Comparison of ENCODE assay signal across 18 cellular contexts in genomic region chr5:36492998-36493655, GRCh38.
DNase-seq lines count a peak whose midpoint lies in the region; ATAC-seq and TF ChIP-seq lines count a peak whose summit lies in the region.
"Had no signal": no experiment of that assay in that cellular context is flagged by ENCODE, and none has a peak within 500 bp of the region (broad histone marks: within the 10 kb centered on the region; RNA-seq: fewer than 3 reads in every experiment).

No MANE protein-coding gene starts in this region.

- no peaks in the 10 kb centered on the region for H4K20me1 ChIP-seq in OCI-LY7 (ENCODE audit: insufficient read depth, low read length)

- H3K36me3 Mint-ChIP-seq in endodermal cell (ENCODE audit: low read depth), result no peaks in the 10 kb centered on the region
- H3K36me3 Mint-ChIP-seq in activated CD8-positive, alpha-beta memory T cell treated with anti-CD3 and anti-CD28 coated beads, Interleukin-2, amount 10 ng/mL, durations not matched to agents 7 days and 5 days, result no peaks in the 10 kb centered on the region
- H3K36me3 Mint-ChIP-seq: naive B cell had no signal

- BruUV-seq in OCI-LY7 (replicated peaks; lab: Mats Ljungman, UMichigan), result no TSS peak

- H3K9ac ChIP-seq in endodermal cell (ENCODE audit: extremely low read depth, low read length, poor library complexity, severe bottlenecking), result no peak overlapping the region

- H3K36me3 ChIP-seq in OCI-LY7 (ENCODE audit: insufficient read depth, low read length), result no peaks in the 10 kb centered on the region
- no peaks in the 10 kb centered on the region for H3K36me3 ChIP-seq in endodermal cell (ENCODE audit: control insufficient read depth, insufficient read depth, low read length)
- H3K36me3 ChIP-seq: left lung, suprapubic skin had no signal

- H3K9me2 ChIP-seq in OCI-LY7 (ENCODE audit: insufficient read depth, low read length), result no peaks in the 10 kb centered on the region

- peaks cover 2% of the 10 kb centered on the region for H3K27me3 ChIP-seq in endodermal cell (ENCODE audit: control insufficient read depth, insufficient read depth, low read length, poor library complexity, severe bottlenecking)
- H3K27me3 ChIP-seq: left lung, suprapubic skin had no signal

- H3K27ac ChIP-seq in OCI-LY7 (ENCODE audit: low read depth, low read length, poor library complexity, severe bottlenecking) (no peak overlapping the region), endodermal cell (ENCODE audit: low read depth, low read length) (no peak overlapping the region)
- H3K27ac ChIP-seq: left lung, suprapubic skin had no signal

- H2AFZ ChIP-seq in OCI-LY7 (ENCODE audit: low read length), result no peak overlapping the region

- H3K9me3 ChIP-seq in OCI-LY7 (ENCODE audit: low read length) (no peaks in the 10 kb centered on the region), endodermal cell (ENCODE audit: control insufficient read depth, low read length) (no peaks in the 10 kb centered on the region)
- H3K9me3 ChIP-seq: left lung, suprapubic skin had no signal

- peak; percentile 65 for DNase-seq in HCEC 1CT
- DNase-seq in OCI-LY7 (ENCODE audit: low spot score), result no peak
- no peak for DNase-seq in endodermal cell
- peak; percentile 87 for DNase-seq in renal cortical epithelial cell (ENCODE audit: low read depth)
- DNase-seq in H4 (ENCODE audit: low spot score), result no peak
- no peak for DNase-seq in stimulated activated CD4-positive, alpha-beta T cell treated with anti-CD3 and anti-CD28 coated beads, Interleukin-15, amount 100 ng/mL, for 24 hours
- DNase-seq in activated CD8-positive, alpha-beta memory T cell treated with anti-CD3 and anti-CD28 coated beads, Interleukin-2, amount 10 ng/mL, durations not matched to agents 7 days and 5 days, result no peak
- DNase-seq: activated CD4-positive, alpha-beta memory T cell treated with anti-CD3 and anti-CD28 coated beads, Interleukin-2, amount 10 ng/mL, durations not matched to agents 7 days and 5 days; left lung; MV-4-11; naive B cell; NCI-H2107; NCI-H69; SW 1271 had no signal

- POLR2A ChIA-PET in OCI-LY7 (lab: Charles Lee), result no interaction called here

- H3K4me1 ChIP-seq in OCI-LY7 (ENCODE audit: insufficient read depth, low read length, poor library complexity, severe bottlenecking), result no peaks in the 10 kb centered on the region
- H3K4me1 ChIP-seq in endodermal cell (ENCODE audit: control insufficient read depth, insufficient read depth, low read length), result no peaks in the 10 kb centered on the region
- H3K4me1 ChIP-seq: left lung had no signal

- 96% methylated on average over 2 of the region's 2 CpGs; no CpG with 5 or more reads in 1 of the 2 experiments for WGBS in endodermal cell (ENCODE audit: insufficient coverage in 1 of 2, insufficient read length in 1 of 2), 2 experiments

- H3K4me1 Mint-ChIP-seq in endodermal cell, result peaks cover 7% of the 10 kb centered on the region
- H3K4me1 Mint-ChIP-seq in activated CD8-positive, alpha-beta memory T cell treated with anti-CD3 and anti-CD28 coated beads, Interleukin-2, amount 10 ng/mL, durations not matched to agents 7 days and 5 days, result no peaks in the 10 kb centered on the region
- H3K4me1 Mint-ChIP-seq: activated CD4-positive, alpha-beta memory T cell treated with anti-CD3 and anti-CD28 coated beads, Interleukin-2, amount 10 ng/mL, durations not matched to agents 7 days and 5 days; activated T-helper 17 cell treated with anti-CD3 and anti-CD28 coated beads, Interleukin-2, amount 50 U/mL, for 72 hours; naive B cell had no signal

- intact Hi-C loops in OCI-LY7 (cut with micrococcal nuclease; ENCODE audit: unreplicated experiment), result no loop called here

- no peak overlapping the region for H3K4me3 Mint-ChIP-seq in endodermal cell
- no peak overlapping the region for H3K4me3 Mint-ChIP-seq in activated CD8-positive, alpha-beta memory T cell treated with anti-CD3 and anti-CD28 coated beads, Interleukin-2, amount 10 ng/mL, durations not matched to agents 7 days and 5 days
- H3K4me3 Mint-ChIP-seq: activated CD4-positive, alpha-beta memory T cell treated with anti-CD3 and anti-CD28 coated beads, Interleukin-2, amount 10 ng/mL, durations not matched to agents 7 days and 5 days; activated T-helper 17 cell treated with anti-CD3 and anti-CD28 coated beads, Interleukin-2, amount 50 U/mL, for 72 hours; naive B cell had no signal

- H3K4me2 ChIP-seq in OCI-LY7 (ENCODE audit: low read length), result no peak overlapping the region

- H3K9me3 Mint-ChIP-seq in endodermal cell, result no peaks in the 10 kb centered on the region
- H3K9me3 Mint-ChIP-seq in activated CD8-positive, alpha-beta memory T cell treated with anti-CD3 and anti-CD28 coated beads, Interleukin-2, amount 10 ng/mL, durations not matched to agents 7 days and 5 days (ENCODE audit: low read depth), result no peaks in the 10 kb centered on the region
- H3K9me3 Mint-ChIP-seq: activated CD4-positive, alpha-beta memory T cell treated with anti-CD3 and anti-CD28 coated beads, Interleukin-2, amount 10 ng/mL, durations not matched to agents 7 days and 5 days; activated T-helper 17 cell treated with anti-CD3 and anti-CD28 coated beads, Interleukin-2, amount 50 U/mL, for 72 hours had no signal

- no peak overlapping the region for H3K27ac Mint-ChIP-seq in endodermal cell
- H3K27ac Mint-ChIP-seq in activated CD8-positive, alpha-beta memory T cell treated with anti-CD3 and anti-CD28 coated beads, Interleukin-2, amount 10 ng/mL, durations not matched to agents 7 days and 5 days, result no peak overlapping the region
- H3K27ac Mint-ChIP-seq: activated CD4-positive, alpha-beta memory T cell treated with anti-CD3 and anti-CD28 coated beads, Interleukin-2, amount 10 ng/mL, durations not matched to agents 7 days and 5 days; activated T-helper 17 cell treated with anti-CD3 and anti-CD28 coated beads, Interleukin-2, amount 50 U/mL, for 72 hours; naive B cell had no signal

- no peak overlapping the region for H3K4me3 ChIP-seq in OCI-LY7 (ENCODE audit: low read depth, low read length, poor library complexity, severe bottlenecking)
- H3K4me3 ChIP-seq in endodermal cell (ENCODE audit: low read length), result no peak overlapping the region
- H3K4me3 ChIP-seq: left lung, suprapubic skin had no signal

- H3K27me3 Mint-ChIP-seq in endodermal cell (ENCODE audit: insufficient read depth), result peaks cover 12% of the 10 kb centered on the region
- peaks cover 3% of the 10 kb centered on the region for H3K27me3 Mint-ChIP-seq in activated CD8-positive, alpha-beta memory T cell treated with anti-CD3 and anti-CD28 coated beads, Interleukin-2, amount 10 ng/mL, durations not matched to agents 7 days and 5 days

- H3K79me2 ChIP-seq in OCI-LY7 (ENCODE audit: insufficient read depth, low read depth, low read length), result no peaks in the 10 kb centered on the region

- TF ChIP-seq CTCF in OCI-LY7 (conservative IDR thresholded peaks at IDR 0.05; ENCODE audit: low read length), result peak; percentile 32; the same call in 1 of the 2 replicates
- peak; percentile 36 for TF ChIP-seq CTCF in endodermal cell (conservative IDR thresholded peaks at IDR 0.05)

- ATAC-seq in GM19463 (IDR thresholded peaks at IDR 0.05; ENCODE audit: unreplicated experiment), result no peak
- ATAC-seq in activated CD8-positive, alpha-beta memory T cell treated with anti-CD3 and anti-CD28 coated beads, Interleukin-2, amount 10 ng/mL, durations not matched to agents 7 days and 5 days, result no peak
- ATAC-seq: activated T-helper 17 cell treated with anti-CD3 and anti-CD28 coated beads, Interleukin-2, amount 50 U/mL, for 72 hours; left lung; Panc1 had no signal

- CTCF ChIA-PET in OCI-LY7 (lab: Charles Lee; ENCODE audit: unreplicated experiment), result no interaction called here
- CTCF ChIA-PET in activated CD8-positive, alpha-beta memory T cell treated with anti-CD3 and anti-CD28 coated beads, Interleukin-2, amount 10 ng/mL, durations not matched to agents 7 days and 5 days (lab: Charles Lee), result interaction anchor here (1.4 kb wide), 1 partner anchor 12 kb away, joined by 3 read pairs; no protein-coding TSS in a partner anchor

Comparison
In these comparisons a context has a peak if more than half of its experiments do, and no peak if none do; other contexts are left out.
1. DNase-seq: peak in HCEC 1CT (single experiment) and renal cortical epithelial cell (single experiment); none in OCI-LY7 (single experiment), endodermal cell (single experiment), H4 (single experiment), stimulated activated CD4-positive, alpha-beta T cell treated with anti-CD3 and anti-CD28 coated beads, Interleukin-15, amount 100 ng/mL, for 24 hours (single experiment) and activated CD8-positive, alpha-beta memory T cell treated with anti-CD3 and anti-CD28 coated beads, Interleukin-2, amount 10 ng/mL, durations not matched to agents 7 days and 5 days (single experiment).